In genomic region chr2:232999354-232999753, GRCh38 we compare ENCODE assay signal across 1 cellular context.
TF ChIP-seq lines count a peak whose summit lies in the region.

No MANE protein-coding gene starts in this region.

TF ChIP-seq in H1, 55 proteins besides CTCF, POLR2A, EP300 and RAD21:
- TF ChIP-seq NRF1 (IDR thresholded peaks at IDR 0.05; ENCODE audit: low read depth, low read length) (no peak), SRF (IDR thresholded peaks at IDR 0.05; ENCODE audit: low read depth, low read length) (no peak), CTBP2 (IDR thresholded peaks at IDR 0.05; ENCODE audit: borderline replicate concordance, insufficient read depth, insufficient read length, low read length) (no peak), RNF2 (IDR thresholded peaks at IDR 0.05; ENCODE audit: borderline replicate concordance, low read depth, low read length, missing control alignments, poor library complexity, severe bottlenecking) (no peak), TBP (IDR thresholded peaks at IDR 0.05; ENCODE audit: low read depth, low read length) (no peak), ZNF274 (IDR thresholded peaks at IDR 0.05; ENCODE audit: borderline replicate concordance, extremely low read depth, low read length) (no peak), CREB1 (IDR thresholded peaks at IDR 0.05) (no peak), RXRA (IDR thresholded peaks at IDR 0.05; ENCODE audit: insufficient read depth, low read depth, low read length) (no peak), EGR1 (IDR thresholded peaks at IDR 0.05; ENCODE audit: borderline replicate concordance, low read depth, low read length) (no peak), HDAC2 (IDR thresholded peaks at IDR 0.05; ENCODE audit: borderline replicate concordance in 1 of 2, low read depth in 2 of 2, low read length in 2 of 2) (no peak), JUND (IDR thresholded peaks at IDR 0.05; ENCODE audit: low read length) (no peak), SIN3A (conservative IDR thresholded peaks at IDR 0.05 in 1 of 2, IDR thresholded peaks at IDR 0.05 in 1 of 2; ENCODE audit: low read depth in 1 of 2, low read length in 2 of 2) (no peak), NANOG (IDR thresholded peaks at IDR 0.05; ENCODE audit: insufficient read depth, low read depth, low read length, poor library complexity, severe bottlenecking) (no peak), FOSL1 (IDR thresholded peaks at IDR 0.05; ENCODE audit: insufficient read depth, low read depth, low read length) (no peak), POLR2AphosphoS5 (IDR thresholded peaks at IDR 0.05; ENCODE audit: low read depth, low read length) (no peak), CHD2 (IDR thresholded peaks at IDR 0.05; ENCODE audit: low read length) (no peak), SUZ12 (IDR thresholded peaks at IDR 0.05; ENCODE audit: low read length) (no peak), CBX8 (IDR thresholded peaks at IDR 0.05; ENCODE audit: borderline replicate concordance, low read depth, low read length) (no peak)
